ENCODE assay signal across 1 cellular context in genomic region chr5:135930029-135930948, GRCh38.
A peak's percentile ranks its signal among the peaks of the same experiment; 100 is the strongest.
TF ChIP-seq lines count a peak whose summit lies in the region.

No MANE protein-coding gene starts in this region.

TF ChIP-seq in HepG2, 621 proteins besides CTCF, POLR2A, EP300 and RAD21 (continued from another document and continues in another):
- TF ChIP-seq ZNF142 (CRISPR knock-in tag; IDR thresholded peaks at IDR 0.05) (no peak), ZNF557 (CRISPR knock-in tag; IDR thresholded peaks at IDR 0.05) (no peak), MIER3 (CRISPR knock-in tag; IDR thresholded peaks at IDR 0.05; ENCODE audit: borderline replicate concordance) (no peak), THRA (CRISPR knock-in tag; IDR thresholded peaks at IDR 0.05; ENCODE audit: borderline replicate concordance) (0 out of 2 replicates have a peak, but pooled peaks have one; percentile 26), DBP (CRISPR knock-in tag; IDR thresholded peaks at IDR 0.05; ENCODE audit: not compliant biosample characterization) (no peak), IRF9 (CRISPR knock-in tag; IDR thresholded peaks at IDR 0.05; ENCODE audit: borderline replicate concordance) (no peak), STAG1 (CRISPR knock-in tag; IDR thresholded peaks at IDR 0.05) (no peak), ZNF143 (CRISPR knock-in tag; IDR thresholded peaks at IDR 0.05) (no peak), MXD4 (CRISPR knock-in tag; IDR thresholded peaks at IDR 0.05) (peak; percentile 52; the same call in 1 of the 2 replicates), HOXA7 (CRISPR knock-in tag; IDR thresholded peaks at IDR 0.05) (no peak), XBP1 (CRISPR knock-in tag; IDR thresholded peaks at IDR 0.05) (no peak), ZNF569 (CRISPR knock-in tag; IDR thresholded peaks at IDR 0.05; ENCODE audit: borderline replicate concordance) (no peak), SAP130 (CRISPR knock-in tag; IDR thresholded peaks at IDR 0.05; ENCODE audit: low read depth) (no peak), KLF9 (CRISPR knock-in tag; IDR thresholded peaks at IDR 0.05; ENCODE audit: low read depth) (no peak), RARA (CRISPR knock-in tag; IDR thresholded peaks at IDR 0.05) (no peak), ZNF790 (CRISPR knock-in tag; IDR thresholded peaks at IDR 0.05; ENCODE audit: borderline replicate concordance) (no peak), BHLHE40 (IDR thresholded peaks at IDR 0.05; ENCODE audit: low read length) (no peak), ZNF652 (CRISPR knock-in tag; IDR thresholded peaks at IDR 0.05; ENCODE audit: borderline replicate concordance, low read depth) (no peak), HES4 (CRISPR knock-in tag; IDR thresholded peaks at IDR 0.05; ENCODE audit: borderline replicate concordance) (peak; percentile 39; the same call in 1 of the 2 replicates), ZBED4 (CRISPR knock-in tag; IDR thresholded peaks at IDR 0.05; ENCODE audit: borderline replicate concordance) (no peak), RBAK (CRISPR knock-in tag; IDR thresholded peaks at IDR 0.05) (no peak), NFAT5 (CRISPR knock-in tag; IDR thresholded peaks at IDR 0.05) (0 out of 2 replicates have a peak, but pooled peaks have one; percentile 41), FOXP1 (IDR thresholded peaks at IDR 0.05) (no peak), FOXP1 (CRISPR knock-in tag; IDR thresholded peaks at IDR 0.05) (no peak), ZNF879 (CRISPR knock-in tag; IDR thresholded peaks at IDR 0.05) (no peak), HDAC6 (IDR thresholded peaks at IDR 0.05; ENCODE audit: low read depth, low read length) (no peak), CCAR2 (optimal IDR thresholded peaks at IDR 0.05; ENCODE audit: low read depth, low read length) (no peak), PCBP1 (IDR thresholded peaks at IDR 0.05; ENCODE audit: borderline replicate concordance, low read depth, low read length) (no peak), ZNF280B (CRISPR knock-in tag; IDR thresholded peaks at IDR 0.05; ENCODE audit: borderline replicate concordance) (no peak), ZNF777 (CRISPR knock-in tag; IDR thresholded peaks at IDR 0.05) (peak; percentile 100), NAIF1 (CRISPR knock-in tag; IDR thresholded peaks at IDR 0.05; ENCODE audit: borderline replicate concordance) (no peak), ATF7 (IDR thresholded peaks at IDR 0.05) (no peak), ATF7 (CRISPR knock-in tag; IDR thresholded peaks at IDR 0.05) (no peak), ATF3 (CRISPR knock-in tag; IDR thresholded peaks at IDR 0.05) (no peak), HCFC1 (IDR thresholded peaks at IDR 0.05; ENCODE audit: low read depth, low read length) (no peak), TRAFD1 (CRISPR knock-in tag; IDR thresholded peaks at IDR 0.05; ENCODE audit: borderline replicate concordance) (no peak), ZKSCAN8 (CRISPR knock-in tag; IDR thresholded peaks at IDR 0.05; ENCODE audit: borderline replicate concordance) (no peak), ZNF598 (CRISPR knock-in tag; IDR thresholded peaks at IDR 0.05; ENCODE audit: borderline replicate concordance) (no peak), ZNF550 (CRISPR knock-in tag; IDR thresholded peaks at IDR 0.05; ENCODE audit: borderline replicate concordance) (no peak), NFRKB (IDR thresholded peaks at IDR 0.05) (no peak), PHF8 (CRISPR knock-in tag; IDR thresholded peaks at IDR 0.05) (peak; percentile 89)
